In genomic region chr2:127024769-127025356, GRCh38 we compare ENCODE assay signal across 1 cellular context.
TF ChIP-seq lines count a peak whose summit lies in the region.

No MANE protein-coding gene starts in this region.

TF ChIP-seq in GM23338, 12 proteins besides CTCF, POLR2A, EP300 and RAD21 (continued from another document):
- TF ChIP-seq ZNF331 (CRISPR knock-in tag; IDR thresholded peaks at IDR 0.05; ENCODE audit: low read depth) = no peak
TF ChIP-seq in GM23338: peak in this region for 1.
